1 cellular context compared by ENCODE assay signal in genomic region chr20:32236048-32236533, GRCh38.
A peak's percentile ranks its signal among the peaks of the same experiment; 100 is the strongest.
TF ChIP-seq lines count a peak whose summit lies in the region.

No MANE protein-coding gene starts in this region.

TF ChIP-seq in HepG2, 621 proteins besides CTCF, POLR2A, EP300 and RAD21 (continued from another document and continues in another):
- TF ChIP-seq ZNF740 (CRISPR knock-in tag; IDR thresholded peaks at IDR 0.05) = no peak
- TF ChIP-seq ZFP91 (CRISPR knock-in tag; IDR thresholded peaks at IDR 0.05; ENCODE audit: borderline replicate concordance) = no peak
- no peak for TF ChIP-seq ERF (CRISPR knock-in tag; IDR thresholded peaks at IDR 0.05)
- TF ChIP-seq NCOA1 (CRISPR knock-in tag; IDR thresholded peaks at IDR 0.05) = no peak
- peak; percentile 28 for TF ChIP-seq ZNF883 (CRISPR knock-in tag; IDR thresholded peaks at IDR 0.05; ENCODE audit: not compliant biosample characterization)
- 0 out of 2 replicates have a peak, but pooled peaks have one; percentile 4 for TF ChIP-seq ZNF580 (CRISPR knock-in tag; IDR thresholded peaks at IDR 0.05; ENCODE audit: borderline replicate concordance, low read depth)
- no peak for TF ChIP-seq ZNF589 (CRISPR knock-in tag; conservative IDR thresholded peaks at IDR 0.05)
- no peak for TF ChIP-seq ZFP36L2 (CRISPR knock-in tag; IDR thresholded peaks at IDR 0.05)
- TF ChIP-seq SETDB1 (CRISPR knock-in tag; IDR thresholded peaks at IDR 0.05; ENCODE audit: borderline replicate concordance) = no peak
- TF ChIP-seq KDM6A (CRISPR knock-in tag; IDR thresholded peaks at IDR 0.05; ENCODE audit: low read depth) = no peak
- peak; percentile 84; the same call in 1 of the 2 replicates for TF ChIP-seq ZNF790 (CRISPR knock-in tag; IDR thresholded peaks at IDR 0.05; ENCODE audit: borderline replicate concordance)
- no peak for TF ChIP-seq ISX (CRISPR knock-in tag; conservative IDR thresholded peaks at IDR 0.05)
- no peak for TF ChIP-seq ZSCAN5A (CRISPR knock-in tag; IDR thresholded peaks at IDR 0.05; ENCODE audit: borderline replicate concordance)
- TF ChIP-seq ZNF773 (CRISPR knock-in tag; IDR thresholded peaks at IDR 0.05; ENCODE audit: borderline replicate concordance) = no peak
- no peak for TF ChIP-seq MZF1 (CRISPR knock-in tag; IDR thresholded peaks at IDR 0.05; ENCODE audit: borderline replicate concordance)
- no peak for TF ChIP-seq THYN1 (CRISPR knock-in tag; IDR thresholded peaks at IDR 0.05; ENCODE audit: borderline replicate concordance, low read depth)
- TF ChIP-seq ZNF446 (CRISPR knock-in tag; IDR thresholded peaks at IDR 0.05) = no peak
- no peak for TF ChIP-seq ZNF691 (CRISPR knock-in tag; IDR thresholded peaks at IDR 0.05; ENCODE audit: borderline replicate concordance, low read depth)
- no peak for TF ChIP-seq GATAD1 (CRISPR knock-in tag; IDR thresholded peaks at IDR 0.05)
- TF ChIP-seq ZNF292 (CRISPR knock-in tag; IDR thresholded peaks at IDR 0.05; ENCODE audit: borderline replicate concordance, low read depth) = no peak
- TF ChIP-seq ATF1 (CRISPR knock-in tag; IDR thresholded peaks at IDR 0.05) = no peak
- TF ChIP-seq MEF2D (CRISPR knock-in tag; IDR thresholded peaks at IDR 0.05) = no peak
- TF ChIP-seq ONECUT2 (CRISPR knock-in tag; IDR thresholded peaks at IDR 0.05) = no peak
- peak; percentile 3; the same call in 1 of the 2 replicates for TF ChIP-seq KMT2B (CRISPR knock-in tag; IDR thresholded peaks at IDR 0.05)
- peak; percentile 52; the same call in 1 of the 2 replicates for TF ChIP-seq ELF4 (CRISPR knock-in tag; IDR thresholded peaks at IDR 0.05; ENCODE audit: borderline replicate concordance)
- no peak for TF ChIP-seq SCMH1 (CRISPR knock-in tag; IDR thresholded peaks at IDR 0.05; ENCODE audit: borderline replicate concordance)
- peak; percentile 54; the same call in 1 of the 2 replicates for TF ChIP-seq ZNF430 (CRISPR knock-in tag; IDR thresholded peaks at IDR 0.05)
- no peak for TF ChIP-seq MAF1 (CRISPR knock-in tag; IDR thresholded peaks at IDR 0.05; ENCODE audit: borderline replicate concordance)
- TF ChIP-seq ZNF761 (CRISPR knock-in tag; conservative IDR thresholded peaks at IDR 0.05) = no peak
- TF ChIP-seq NR2C2 (CRISPR knock-in tag; IDR thresholded peaks at IDR 0.05; ENCODE audit: borderline replicate concordance) = peak; percentile 14; the same call in 1 of the 2 replicates
- TF ChIP-seq FOSL1 (CRISPR knock-in tag; IDR thresholded peaks at IDR 0.05; ENCODE audit: borderline replicate concordance) = no peak
- TF ChIP-seq TARDBP (CRISPR knock-in tag; IDR thresholded peaks at IDR 0.05) = no peak
- TF ChIP-seq ZNF274 (CRISPR knock-in tag; IDR thresholded peaks at IDR 0.05) = no peak
- TF ChIP-seq PBX2 (CRISPR knock-in tag; IDR thresholded peaks at IDR 0.05) = no peak
- TF ChIP-seq ZNF678 (CRISPR knock-in tag; IDR thresholded peaks at IDR 0.05) = no peak
- no peak for TF ChIP-seq ZNF331 (CRISPR knock-in tag; IDR thresholded peaks at IDR 0.05)
- TF ChIP-seq ZNF83 (CRISPR knock-in tag; IDR thresholded peaks at IDR 0.05; ENCODE audit: borderline replicate concordance) = no peak
- no peak for TF ChIP-seq ZNF276 (CRISPR knock-in tag; IDR thresholded peaks at IDR 0.05; ENCODE audit: low read depth)
- no peak for TF ChIP-seq TOPORS (CRISPR knock-in tag; IDR thresholded peaks at IDR 0.05)
- no peak for TF ChIP-seq PRDM4 (CRISPR knock-in tag; IDR thresholded peaks at IDR 0.05; ENCODE audit: borderline replicate concordance)
- peak; percentile 60; the same call in 1 of the 2 replicates for TF ChIP-seq ZNF605 (CRISPR knock-in tag; IDR thresholded peaks at IDR 0.05)
- no peak for TF ChIP-seq ELK4 (CRISPR knock-in tag; IDR thresholded peaks at IDR 0.05; ENCODE audit: borderline replicate concordance)
- no peak; the same call in 1 of the 2 replicates for TF ChIP-seq POLR2AphosphoS5 (IDR thresholded peaks at IDR 0.05; ENCODE audit: low read depth, low read length)
- TF ChIP-seq HNF4G (IDR thresholded peaks at IDR 0.05; ENCODE audit: borderline replicate concordance, low read depth, low read length) = no peak
- TF ChIP-seq HNF4G (CRISPR knock-in tag; IDR thresholded peaks at IDR 0.05; ENCODE audit: borderline replicate concordance, low read depth) = no peak; the same call in 1 of the 2 replicates
- no peak for TF ChIP-seq ZNF782 (CRISPR knock-in tag; IDR thresholded peaks at IDR 0.05; ENCODE audit: borderline replicate concordance)
- no peak for TF ChIP-seq KDM3A (CRISPR knock-in tag; IDR thresholded peaks at IDR 0.05; ENCODE audit: low read depth)
- TF ChIP-seq ZNF530 (CRISPR knock-in tag; IDR thresholded peaks at IDR 0.05; ENCODE audit: low read depth) = no peak
- no peak for TF ChIP-seq SNAPC2 (CRISPR knock-in tag; IDR thresholded peaks at IDR 0.05)
- no peak for TF ChIP-seq ZNF558 (CRISPR knock-in tag; IDR thresholded peaks at IDR 0.05; ENCODE audit: borderline replicate concordance)
- TF ChIP-seq ZSCAN25 (CRISPR knock-in tag; IDR thresholded peaks at IDR 0.05) = no peak
- no peak for TF ChIP-seq KAT2B (IDR thresholded peaks at IDR 0.05; ENCODE audit: borderline replicate concordance, low read depth, low read length)
- TF ChIP-seq ZNF615 (CRISPR knock-in tag; IDR thresholded peaks at IDR 0.05; ENCODE audit: borderline replicate concordance) = no peak
- no peak for TF ChIP-seq ZNF550 (CRISPR knock-in tag; IDR thresholded peaks at IDR 0.05; ENCODE audit: borderline replicate concordance)
- TF ChIP-seq ZNF879 (CRISPR knock-in tag; IDR thresholded peaks at IDR 0.05) = no peak
- TF ChIP-seq ZNF225 (CRISPR knock-in tag; IDR thresholded peaks at IDR 0.05) = no peak
- TF ChIP-seq KLF16 (CRISPR knock-in tag; IDR thresholded peaks at IDR 0.05) = no peak
- TF ChIP-seq SUZ12 (IDR thresholded peaks at IDR 0.05; ENCODE audit: low read depth, low read length) = no peak
- TF ChIP-seq CREB1 (IDR thresholded peaks at IDR 0.05) = no peak
- TF ChIP-seq CREB1 (CRISPR knock-in tag; IDR thresholded peaks at IDR 0.05) = 0 out of 2 replicates have a peak, but pooled peaks have one; percentile 10
- no peak for TF ChIP-seq ZNF256 (CRISPR knock-in tag; conservative IDR thresholded peaks at IDR 0.05)
- TF ChIP-seq POGK (CRISPR knock-in tag; conservative IDR thresholded peaks at IDR 0.05) = 0 out of 2 replicates have a peak, but pooled peaks have one; percentile 19
- TF ChIP-seq TOE1 (CRISPR knock-in tag; IDR thresholded peaks at IDR 0.05) = no peak
- TF ChIP-seq ZNF501 (CRISPR knock-in tag; IDR thresholded peaks at IDR 0.05) = 0 out of 2 replicates have a peak, but pooled peaks have one; percentile 7
- no peak for TF ChIP-seq ZNF224 (CRISPR knock-in tag; IDR thresholded peaks at IDR 0.05)
- no peak for TF ChIP-seq ZEB1 (IDR thresholded peaks at IDR 0.05; ENCODE audit: insufficient replicate concordance, low read depth)
